Comparison of ENCODE assay signal across 27 cellular contexts in genomic region chr10:101273330-101273729, GRCh38. TPM values are rescaled to one million over a fixed set of nuclear protein-coding genes. Genes with fewer than 3 reads are reported as not detected.
A peak's percentile ranks its signal among the peaks of the same experiment; 100 is the strongest.
DNase-seq lines count a peak whose midpoint lies in the region; ATAC-seq, FAIRE-seq and TF ChIP-seq lines count a peak whose summit lies in the region.
"Had no signal": no experiment of that assay in that cellular context is flagged by ENCODE, and none has a peak within 500 bp of the region (broad histone marks: within the 10 kb centered on the region; RNA-seq: fewer than 3 reads in every experiment).

No MANE protein-coding gene starts in this region.

- BruUV-seq in HepG2 (replicated peaks; lab: Mats Ljungman, UMichigan), result no TSS peak

- H3K9me3 ChIP-seq in HepG2 (ENCODE audit: low read length) (no peaks in the 10 kb centered on the region), right lobe of liver (no peaks in the 10 kb centered on the region)
- H3K9me3 ChIP-seq: BLaER1 treated with 17β-estradiol and CSF1 and Interleukin-3, amounts not matched to agents 10 nM and 100 nM; SJCRH30 had no signal

- CTCF ChIA-PET in HepG2 (lab: Yijun Ruan, JAX; ENCODE audit: low intra/inter-chr PET ratio, low total read pairs), result no interaction called here

- TF ChIP-seq POLR2A in HepG2 (IDR thresholded peaks at IDR 0.05; ENCODE audit: insufficient read depth in 1 of 2, low read depth in 2 of 2, low read length in 2 of 2) (no peak), right lobe of liver (IDR thresholded peaks at IDR 0.05) (no peak)

- H3K4me3 ChIP-seq in HepG2 (replicated peaks in 1 of 3; ENCODE audit: insufficient read depth in 1 of 3, low read depth in 2 of 3, low read length in 3 of 3), result no peak overlapping the region
- H3K4me3 ChIP-seq in right lobe of liver, result no peak overlapping the region
- no peak overlapping the region for H3K4me3 ChIP-seq in epithelial cell of esophagus (ENCODE audit: low read length)
- H3K4me3 ChIP-seq: BLaER1 treated with 17β-estradiol and CSF1 and Interleukin-3, amounts not matched to agents 10 nM and 100 nM; GM12878; PC-9; SJCRH30 had no signal

- no peak for DNase-seq in HepG2 (ENCODE audit: low spot score)
- no peak for DNase-seq in right lobe of liver
- peak; percentile 33 for DNase-seq in epithelial cell of esophagus (ENCODE audit: low read depth)
- DNase-seq in myocyte (ENCODE audit: low read depth), result peak; percentile 53
- DNase-seq in sciatic nerve (ENCODE audit: low spot score), result no peak
- no peak for DNase-seq in NCI-H2171 (lab: John Stamatoyannopoulos, UW)
- no peak for DNase-seq in head of caudate nucleus
- DNase-seq: 8988T; ACHN; CD4-positive, alpha-beta T cell; COR-L47; DMS53; EL; GDM1; H7; IMR-90; KG1; MM.1S; NCI-H2029; NCI-H526 treated with DMSO at 0.1 percent for 48 hours; PC-9; SJCRH30 had no signal

- POLR2A ChIA-PET in HepG2 (lab: Yijun Ruan, JAX), result no interaction called here

- in situ Hi-C loops in HepG2 (cut with HindIII; ENCODE audit: extremely low pct_ligation_motif_present, low pct_unique_long_range_greater_than_20kb), result no loop called here

- no peaks in the 10 kb centered on the region for H3K36me3 ChIP-seq in HepG2 (replicated peaks in 1 of 2; ENCODE audit: control insufficient read depth in 1 of 2, insufficient read depth in 2 of 2, low read length in 2 of 2)
- H3K36me3 ChIP-seq in right lobe of liver, result no peaks in the 10 kb centered on the region
- H3K36me3 ChIP-seq: BLaER1 treated with 17β-estradiol and CSF1 and Interleukin-3, amounts not matched to agents 10 nM and 100 nM; SJCRH30 had no signal

- no peak for FAIRE-seq in HepG2 (lab: Jason Lieb, UNC)
- FAIRE-seq: GM12878 had no signal

- no peak for TF ChIP-seq RAD21 in HepG2 (CRISPR knock-in tag; IDR thresholded peaks at IDR 0.05)

- H3K9ac ChIP-seq in HepG2 (ENCODE audit: insufficient read depth, low read depth, low read length), result no peak overlapping the region
- H3K9ac ChIP-seq: BLaER1 treated with 17β-estradiol and CSF1 and Interleukin-3, amounts not matched to agents 10 nM and 100 nM had no signal

- TF ChIP-seq CTCF in HepG2 (CRISPR knock-in tag; IDR thresholded peaks at IDR 0.05) (no peak), right lobe of liver (IDR thresholded peaks at IDR 0.05) (no peak), epithelial cell of esophagus (IDR thresholded peaks at IDR 0.05; ENCODE audit: insufficient read depth, low read depth, low read length, missing control alignments) (no peak)

- no peaks in the 10 kb centered on the region for H3K4me1 ChIP-seq in HepG2 (ENCODE audit: insufficient read depth, low read length)
- no peaks in the 10 kb centered on the region for H3K4me1 ChIP-seq in right lobe of liver
- H3K4me1 ChIP-seq: BLaER1 treated with 17β-estradiol and CSF1 and Interleukin-3, amounts not matched to agents 10 nM and 100 nM had no signal

- peaks cover 4 to 10% of the 10 kb centered on the region in 2 experiments; a peak in 3 of 5 replicates for H3K27me3 ChIP-seq in HepG2 (ENCODE audit: control insufficient read depth in 1 of 2, insufficient read depth in 2 of 2, low read length in 2 of 2)
- no peaks in the 10 kb centered on the region for H3K27me3 ChIP-seq in right lobe of liver
- H3K27me3 ChIP-seq: BLaER1 treated with 17β-estradiol and CSF1 and Interleukin-3, amounts not matched to agents 10 nM and 100 nM; SJCRH30 had no signal

- H3K27ac ChIP-seq in HepG2 (ENCODE audit: extremely low read length, insufficient read depth, low read length) (no peak overlapping the region), right lobe of liver (no peak overlapping the region)
- H3K27ac ChIP-seq: BLaER1 treated with 17β-estradiol and CSF1 and Interleukin-3, amounts not matched to agents 10 nM and 100 nM; PC-9; SJCRH30 had no signal

- no peak overlapping the region for H2AFZ ChIP-seq in HepG2 (ENCODE audit: low read length)
- H2AFZ ChIP-seq: PC-9 had no signal

- TF ChIP-seq EP300 in HepG2 (IDR thresholded peaks at IDR 0.05; ENCODE audit: low read depth in 2 of 2, low read length in 2 of 2) (no peak), HepG2 (CRISPR knock-in tag; IDR thresholded peaks at IDR 0.05; ENCODE audit: borderline replicate concordance) (no peak)

- 57% methylated on average over 10 of the region's 10 CpGs for WGBS in HepG2 (ENCODE audit: low lambda C conversion rate)
- WGBS in right lobe of liver (ENCODE audit: insufficient coverage, low coverage, low lambda C conversion rate, missing lambda C conversion rate), result 71% methylated on average over 4 of the region's 10 CpGs

- no peaks in the 10 kb centered on the region for H4K20me1 ChIP-seq in HepG2 (ENCODE audit: insufficient read depth, low read length)
- H4K20me1 ChIP-seq: BLaER1 treated with 17β-estradiol and CSF1 and Interleukin-3, amounts not matched to agents 10 nM and 100 nM had no signal

- ATAC-seq in HepG2, result no peak
- no peak for ATAC-seq in right lobe of liver
- ATAC-seq in GM19324 (IDR thresholded peaks at IDR 0.05; ENCODE audit: low FRiP score, unreplicated experiment), result no peak
- no peak for ATAC-seq in sciatic nerve
- ATAC-seq: Right ventricle myocardium inferior had no signal

- no peaks in the 10 kb centered on the region for H3K79me2 ChIP-seq in HepG2 (ENCODE audit: insufficient read depth, low read length)

- H3K4me2 ChIP-seq in HepG2 (ENCODE audit: low read depth, low read length), result no peak overlapping the region
- H3K4me2 ChIP-seq: BLaER1 treated with 17β-estradiol and CSF1 and Interleukin-3, amounts not matched to agents 10 nM and 100 nM; PC-9 had no signal

- intact Hi-C loops in HepG2 (cut with micrococcal nuclease; ENCODE audit: unreplicated experiment) (no loop called here), right lobe of liver (cut with DNase I) (no loop called here), sciatic nerve (cut with DNase I) (no loop called here), head of caudate nucleus (cut with DNase I) (no loop called here)

TF ChIP-seq in HepG2, 621 proteins besides CTCF, POLR2A, EP300 and RAD21 (continues in another document):
- TF ChIP-seq AHDC1 (CRISPR knock-in tag; IDR thresholded peaks at IDR 0.05; ENCODE audit: borderline replicate concordance), result no peak

RNA-seq across cellular contexts. Expression of gene LBX1, which starts 44.1 kb away (rescaled TPM):
- total RNA-seq in HepG2 (2016; rRNA removed; fragmentation: Illumina TruSeq; extraction: Trizol) (not detected in 2 replicates), right lobe of liver (not detected), myocyte (11.7 and 14.1 TPM in 2 replicates), sciatic nerve (not detected)
- not detected in 2 replicates for total RNA-seq in HepG2 (2016; cell fraction: cytosol; rRNA removed; fragmentation: Illumina TruSeq; extraction: Trizol; ENCODE audit: low read depth)
- not detected in 2 replicates for total RNA-seq in HepG2 (2016; cell fraction: insoluble cytoplasmic fraction; rRNA removed; fragmentation: Illumina TruSeq; extraction: Trizol)
- total RNA-seq in HepG2 (2016; cell fraction: membrane; rRNA removed; fragmentation: Illumina TruSeq; extraction: Trizol), result not detected in 2 replicates
- not detected in 2 replicates for total RNA-seq in HepG2 (2016; cell fraction: nucleus; rRNA removed; fragmentation: Illumina TruSeq; extraction: Trizol)
- polyA plus RNA-seq in HepG2 (2011; rRNA removed), result not detected in 2 replicates
- not detected in 2 replicates for polyA plus RNA-seq in HepG2 (2011; cell fraction: cytosol; rRNA removed)
- polyA plus RNA-seq in HepG2 (2011; cell fraction: nucleus; rRNA removed), result not detected in 2 replicates
- not detected in 2 replicates for polyA plus RNA-seq in HepG2 (2012)
- polyA plus RNA-seq in HepG2 (2016; cell fraction: cytosol; fragmentation: Illumina TruSeq; extraction: Trizol; ENCODE audit: low read depth), result not detected in 2 replicates
- not detected in 2 replicates for polyA plus RNA-seq in HepG2 (2016; cell fraction: insoluble cytoplasmic fraction; fragmentation: Illumina TruSeq; extraction: Trizol; ENCODE audit: low read depth)
- polyA plus RNA-seq in HepG2 (2016; cell fraction: membrane; fragmentation: Illumina TruSeq; extraction: Trizol; ENCODE audit: low read depth), result not detected in 2 replicates
- polyA plus RNA-seq in HepG2 (2016; cell fraction: nucleus; fragmentation: Illumina TruSeq; extraction: Trizol; ENCODE audit: insufficient read depth, low read depth), result not detected in 2 replicates
- polyA minus RNA-seq in HepG2 (2011; rRNA and poly(A)+ RNA removed; ENCODE audit: low replicate concordance), result not detected in 2 replicates
- polyA minus RNA-seq in HepG2 (2011; cell fraction: cytosol; rRNA and poly(A)+ RNA removed), result not detected in 2 replicates
- polyA minus RNA-seq in HepG2 (2011; cell fraction: nucleus; rRNA and poly(A)+ RNA removed), result not detected in 2 replicates
- polyA plus RNA-seq in myocyte (2012), result 2.2 TPM
- total RNA-seq: CD4-positive, alpha-beta T cell; GM12878; H7; IMR-90; PC-9; Right ventricle myocardium inferior; RPMI7951 had no signal
- polyA plus RNA-seq: GM12878, IMR-90 had no signal

Comparison
In these comparisons a context has a peak if more than half of its experiments do, and no peak if none do; other contexts are left out.
1. DNase-seq: peak in epithelial cell of esophagus (single experiment) and myocyte (single experiment); none in HepG2 (single experiment), right lobe of liver (0 of 3), sciatic nerve (single experiment), NCI-H2171 (single experiment) and head of caudate nucleus (0 of 42).
2. RNA of gene LBX1, which starts 44.1 kb away (total RNA-seq): 11.7 to 14.1 TPM in myocyte; not detected in HepG2, not detected in right lobe of liver and not detected in sciatic nerve (single experiment); every median in the first group is over 10 times any median in the second.